1 cellular context compared by ENCODE assay signal in genomic region chr22:17772963-17773605, GRCh38.
TF ChIP-seq lines count a peak whose summit lies in the region.

No MANE protein-coding gene starts in this region.

TF ChIP-seq in H1, 55 proteins besides CTCF, POLR2A, EP300 and RAD21 (continued from another document):
- TF ChIP-seq USF2 (IDR thresholded peaks at IDR 0.05; ENCODE audit: low read length) (no peak), TCF12 (IDR thresholded peaks at IDR 0.05; ENCODE audit: low read depth, low read length) (no peak), RFX5 (IDR thresholded peaks at IDR 0.05; ENCODE audit: borderline replicate concordance, low read depth, low read length) (no peak), TEAD4 (IDR thresholded peaks at IDR 0.05; ENCODE audit: low read depth, low read length) (0 out of 2 replicates have a peak, but pooled peaks have one; percentile 33), CEBPB (IDR thresholded peaks at IDR 0.05; ENCODE audit: low read depth, low read length) (no peak), RBBP5 (IDR thresholded peaks at IDR 0.05; ENCODE audit: borderline replicate concordance, low read depth, low read length) (0 out of 2 replicates have a peak, but pooled peaks have one; percentile 37), E2F6 (IDR thresholded peaks at IDR 0.05) (no peak), ATF3 (IDR thresholded peaks at IDR 0.05; ENCODE audit: insufficient read depth, low read depth, low read length) (no peak), YY1 (IDR thresholded peaks at IDR 0.05; ENCODE audit: low read depth, low read length) (no peak), BCL11A (IDR thresholded peaks at IDR 0.05; ENCODE audit: low read depth in 2 of 2, low read length in 2 of 2) (no peak), MAFK (IDR thresholded peaks at IDR 0.05; ENCODE audit: low read depth, low read length) (no peak), CBX8 (IDR thresholded peaks at IDR 0.05; ENCODE audit: borderline replicate concordance, low read depth, low read length) (no peak), SIX5 (IDR thresholded peaks at IDR 0.05; ENCODE audit: low read depth, low read length) (no peak), NANOG (IDR thresholded peaks at IDR 0.05; ENCODE audit: insufficient read depth, low read depth, low read length, poor library complexity, severe bottlenecking) (no peak)
